ENCODE assay signal across 1 cellular context in genomic region chr2:176154853-176155252, GRCh38.
TF ChIP-seq lines count a peak whose summit lies in the region.

No MANE protein-coding gene starts in this region.

TF ChIP-seq in GM23338, 12 proteins besides CTCF, POLR2A, EP300 and RAD21:
- TF ChIP-seq ZNF114 (CRISPR knock-in tag; IDR thresholded peaks at IDR 0.05) (no peak), EZH2 (IDR thresholded peaks at IDR 0.05; ENCODE audit: low read depth, unreplicated experiment) (peak; percentile 69)
